In the genomic region with DNA sequence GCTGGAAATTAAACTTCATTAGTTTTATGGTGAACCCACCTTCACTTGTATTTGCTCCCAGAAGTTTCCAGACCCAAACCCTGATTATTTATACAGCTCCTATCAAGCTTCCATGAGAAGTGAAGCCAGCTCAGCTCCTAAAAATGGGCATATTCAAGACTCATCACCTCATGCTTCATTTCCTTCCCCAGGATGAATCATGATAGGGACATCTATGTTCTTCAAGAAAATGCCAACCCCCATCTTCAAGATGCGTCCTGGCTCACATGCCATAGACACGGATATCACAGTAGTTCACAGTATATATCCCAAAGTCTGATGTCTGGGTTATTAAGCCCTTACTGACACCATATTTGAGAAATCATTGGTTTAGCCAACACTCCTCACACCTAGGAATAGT, we compare ENCODE assay signal across 14 cellular contexts.
"Had no signal": no experiment of that assay in that cellular context is flagged by ENCODE, and none has a peak within 500 bp of the region (broad histone marks: within the 10 kb centered on the region; RNA-seq: fewer than 3 reads in every experiment).

No MANE protein-coding gene starts in this region.

- H3K4me3 Mint-ChIP-seq: activated naive CD8-positive, alpha-beta T cell treated with anti-CD3 and anti-CD28 coated beads for 36 hours; activated T-cell treated with anti-CD3 and anti-CD28 coated beads, Interleukin-2, amount 50 U/mL, for 4 hours; neural crest cell; stimulated activated naive CD8-positive, alpha-beta T cell treated with anti-CD3 and anti-CD28 coated beads, Interleukin-15, amount 100 ng/mL, for 72 hours had no signal

- H3K9me3 ChIP-seq: ascending aorta, colonic mucosa, gastrocnemius medialis, pancreas, testis had no signal

- H3K36me3 Mint-ChIP-seq: activated naive CD8-positive, alpha-beta T cell treated with anti-CD3 and anti-CD28 coated beads for 36 hours had no signal

- H3K27ac Mint-ChIP-seq: activated naive CD8-positive, alpha-beta T cell treated with anti-CD3 and anti-CD28 coated beads for 36 hours; stimulated activated naive CD8-positive, alpha-beta T cell treated with anti-CD3 and anti-CD28 coated beads, Interleukin-15, amount 100 ng/mL, for 72 hours had no signal

- H3K27me3 Mint-ChIP-seq: activated naive CD8-positive, alpha-beta T cell treated with anti-CD3 and anti-CD28 coated beads for 36 hours; stimulated activated naive CD8-positive, alpha-beta T cell treated with anti-CD3 and anti-CD28 coated beads, Interleukin-15, amount 100 ng/mL, for 72 hours had no signal

- H3K4me1 ChIP-seq: ascending aorta, colonic mucosa, gastrocnemius medialis, pancreas, testis had no signal

- H3K4me1 Mint-ChIP-seq: activated naive CD8-positive, alpha-beta T cell treated with anti-CD3 and anti-CD28 coated beads for 36 hours; neural crest cell; stimulated activated naive CD8-positive, alpha-beta T cell treated with anti-CD3 and anti-CD28 coated beads, Interleukin-15, amount 100 ng/mL, for 72 hours had no signal

- H3K36me3 ChIP-seq: ascending aorta, colonic mucosa, gastrocnemius medialis, pancreas had no signal

- H3K27me3 ChIP-seq: ascending aorta, colonic mucosa, gastrocnemius medialis, hepatocyte, pancreas, testis had no signal

- H3K9me3 Mint-ChIP-seq: neural crest cell; stimulated activated naive CD8-positive, alpha-beta T cell treated with anti-CD3 and anti-CD28 coated beads, Interleukin-15, amount 100 ng/mL, for 72 hours had no signal

- ATAC-seq: activated T-cell treated with anti-CD3 and anti-CD28 coated beads, Interleukin-2, amount 50 U/mL, for 4 hours; gastrocnemius medialis; pancreas; stimulated activated naive CD8-positive, alpha-beta T cell treated with anti-CD3 and anti-CD28 coated beads, Interleukin-15, amount 100 ng/mL, for 72 hours had no signal

- H3K4me3 ChIP-seq: ascending aorta, colonic mucosa, gastrocnemius medialis, hepatocyte, pancreas, testis had no signal

- DNase-seq: activated CD4-positive, alpha-beta T cell treated with anti-CD3 and anti-CD28 coated beads, Interleukin-2, amount 50 U/mL, for 48 hours; activated CD4-positive, CD25-positive, alpha-beta regulatory T cell treated with anti-CD3 and anti-CD28 coated beads, Interleukin-2, amount 50 U/mL, for 72 hours; activated gamma-delta T cell treated with Interleukin-2 at 50 U/mL for 16 hours; activated naive CD8-positive, alpha-beta T cell treated with anti-CD3 and anti-CD28 coated beads for 36 hours; activated T-cell treated with anti-CD3 and anti-CD28 coated beads, Interleukin-2, amount 50 U/mL, for 4 hours; colonic mucosa; gastrocnemius medialis; pancreas; stimulated activated CD4-positive, alpha-beta T cell treated with anti-CD3 and anti-CD28 coated beads, Interleukin-4, amount 100 ng/mL, for 4 hours; stimulated activated naive CD8-positive, alpha-beta T cell treated with anti-CD3 and anti-CD28 coated beads, Interleukin-15, amount 100 ng/mL, for 72 hours; testis had no signal
